ENCODE assay signal across 8 cellular contexts in genomic region chr11:64743591-64744543, GRCh38. TPM values are rescaled to one million over a fixed set of nuclear protein-coding genes. Genes with fewer than 3 reads are reported as not detected.
A peak's percentile ranks its signal among the peaks of the same experiment; 100 is the strongest.
DNase-seq lines count a peak whose midpoint lies in the region; ATAC-seq, FAIRE-seq and TF ChIP-seq lines count a peak whose summit lies in the region.

Gene RASGRP2 (minus strand): TSS chr11:64744142. CDS start chr11:64742866, 1,276 bp downstream.

- TF ChIP-seq POLR2A in H54 (IDR thresholded peaks at IDR 0.05; ENCODE audit: low read depth, low read length) (no peak), adrenal gland (IDR thresholded peaks at IDR 0.05) (no peak)

- 0 to 2% (median 1%) methylated on average over 11 to 57 of the region's 57 CpGs for WGBS in adrenal gland, 4 donors

- intact Hi-C loops in adrenal gland (cut with DNase I), result no loop called here

- POLR2A ChIA-PET in T-cell (lab: Charles Lee), result interaction anchor here (1.4 to 2.4 kb wide), 2 partner anchors 20 to 35 kb away, joined by 6 to 20 read pairs; partner anchors contain the start of gene SF1 (in 1 of the 2)

- no peaks in the 10 kb centered on the region for H3K9me3 ChIP-seq in adrenal gland (replicated peaks in 1 of 3)

- H3K4me1 Mint-ChIP-seq in T-cell, result peaks cover 40 to 45% (median 44%) of the 10 kb centered on the region in 3 donors

- peak within 1 kb of the TSS; percentile 54 to 91 (median 77) for H3K27ac ChIP-seq in adrenal gland

- FAIRE-seq in H54 (lab: Jason Lieb, UNC), result no peak

- no peaks in the 10 kb centered on the region for H3K9me3 Mint-ChIP-seq in T-cell

- H3K4me3 Mint-ChIP-seq in T-cell, result peak within 1 kb of the TSS; percentile 95 to 97 (median 96)

- H3K27me3 Mint-ChIP-seq in T-cell, result no peaks in the 10 kb centered on the region

- H3K36me3 ChIP-seq in adrenal gland (replicated peaks in 1 of 2), result no peaks in the 10 kb centered on the region

- no peak for DNase-seq in AG09309 (ENCODE audit: low read depth)
- DNase-seq in H54 (ENCODE audit: insufficient read length, low spot score), result peak; percentile 80
- peak; percentile 75 to 91 (median 86) for DNase-seq in T-cell
- DNase-seq in adrenal gland, result peak; percentile 72 to 85 (median 78)
- peak in 31 of 51 donors; percentile 16 to 67 (median 43) for DNase-seq in hypothalamus (lab: John Stamatoyannopoulos, UW)
- DNase-seq in skeletal muscle cell (ENCODE audit: low read depth), result no peak

- H3K4me1 ChIP-seq in adrenal gland (replicated peaks in 1 of 2), result peaks cover 15 to 39% of the 10 kb centered on the region in 2 donors

- H3K36me3 Mint-ChIP-seq in T-cell, result peaks cover 11% of the 10 kb centered on the region

- peak; percentile 66 for TF ChIP-seq CTCF in AG09309 (IDR thresholded peaks at IDR 0.05; ENCODE audit: control insufficient read depth, insufficient read depth, low read depth, low read length, missing control alignments)
- TF ChIP-seq CTCF in adrenal gland (IDR thresholded peaks at IDR 0.05), result peak; percentile 20 to 74 (median 56)

- CTCF ChIA-PET in T-cell (lab: Charles Lee), result interaction anchor here (0.5 to 2.5 kb wide), 7 partner anchors 20 to 536 kb away, joined by 3 to 14 read pairs (median 4); partner anchors contain the start of gene SF1 (in 1 of the 2)

- H3K27ac Mint-ChIP-seq in T-cell, result peak within 1 kb of the TSS; percentile 97 to 98

- peak within 1 kb of the TSS; percentile 21 for H3K4me3 ChIP-seq in AG09309 (ENCODE audit: control insufficient read depth, low read depth, low read length)
- H3K4me3 ChIP-seq in adrenal gland, result peak within 1 kb of the TSS in 2 of 4 donors; percentile 37 to 56
- H3K4me3 ChIP-seq in skeletal muscle cell (ENCODE audit: low read depth, low read length), result peak within 1 kb of the TSS; percentile 39

- ATAC-seq in T-cell (replicated peaks in 1 of 4), result peak; percentile 46 to 63 (median 52)
- ATAC-seq in HG03139 (IDR thresholded peaks at IDR 0.05; ENCODE audit: unreplicated experiment), result no peak
- no peak for ATAC-seq in GM21528 (IDR thresholded peaks at IDR 0.05; ENCODE audit: low FRiP score, unreplicated experiment)

- H3K27me3 ChIP-seq in adrenal gland, result peaks cover 8% of the 10 kb centered on the region

RNA-seq across cellular contexts. Expression of gene RASGRP2, which starts in this region (rescaled TPM):
- total RNA-seq in T-cell (100 to 1,000 TPM; 574 to 767 (median 656) TPM), adrenal gland (10 to 100 TPM in 5 of 8 donors, 1 to 10 TPM in 3; 3.6 to 23.9 (median 12.3) TPM)
- polyA plus RNA-seq in adrenal gland, result 10 to 100 TPM in 2 of 3 donors, 1 to 10 TPM in 1; 5.4 to 81.9 (median 35.0) TPM

Comparison
In these comparisons a context has a peak if more than half of its experiments do, and no peak if none do; other contexts are left out.
1. RNA of gene RASGRP2 (total RNA-seq): 574 to 767 TPM in T-cell; 3.6 to 23.9 TPM in adrenal gland; every median in the first group is over 10 times any median in the second.
2. DNase-seq: peak in H54 (single experiment), T-cell (34 of 34), adrenal gland (7 of 7) and hypothalamus (31 of 51); none in AG09309 (single experiment) and skeletal muscle cell (single experiment).
3. ATAC-seq: peak in T-cell (4 of 4); none in HG03139 (single experiment) and GM21528 (single experiment).